Comparison of ENCODE assay signal across 8 cellular contexts in the genomic region with DNA sequence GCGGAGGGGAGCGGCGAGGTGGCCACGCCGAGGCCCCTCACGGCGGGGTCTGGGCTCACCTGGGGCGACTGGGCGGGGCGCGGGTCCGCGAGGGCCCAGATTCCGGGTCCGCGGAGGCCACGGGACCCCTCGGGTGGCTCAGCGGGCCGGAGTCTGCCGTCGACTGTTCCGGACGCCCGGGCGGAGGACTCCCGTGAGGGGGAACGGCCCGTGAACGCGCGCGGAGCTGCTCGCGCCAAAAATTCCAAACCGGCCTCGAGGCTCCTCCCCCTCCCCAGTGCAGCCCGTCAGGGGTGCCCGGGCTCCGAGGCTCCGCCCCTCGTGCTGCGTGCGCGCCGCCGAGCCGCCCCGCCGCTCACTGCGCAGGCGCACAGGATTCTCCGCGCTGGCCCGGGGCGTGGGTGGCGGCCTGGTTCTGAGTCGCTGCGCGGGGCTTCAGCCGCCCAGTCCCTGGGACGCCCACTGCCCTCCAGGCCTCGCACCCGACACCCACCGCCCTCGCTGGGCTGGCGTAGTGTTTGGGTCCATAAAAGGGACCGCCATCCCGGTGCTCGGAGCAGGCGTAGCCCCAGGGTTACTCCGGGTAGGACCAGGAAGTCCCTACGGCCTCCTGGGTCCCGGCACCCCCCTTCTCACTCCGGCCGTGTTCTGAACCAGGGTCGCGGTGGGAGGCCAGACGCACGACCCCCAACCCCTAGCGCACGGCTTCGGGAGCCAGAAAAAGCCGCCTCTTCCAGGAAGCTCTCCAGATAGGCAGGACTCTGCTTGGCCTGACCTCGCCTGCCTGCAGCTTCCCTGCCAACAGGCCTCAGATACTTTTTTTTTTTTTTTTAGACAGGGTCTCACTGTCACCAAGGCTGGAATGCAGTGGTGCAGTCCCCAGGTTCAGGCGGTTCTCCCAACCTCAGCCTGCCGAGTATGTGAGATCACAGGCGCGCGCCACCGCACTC. TPM values are rescaled to one million over a fixed set of nuclear protein-coding genes. Genes with fewer than 3 reads are reported as not detected.
DNase-seq lines count a peak whose midpoint lies in the region; ATAC-seq lines count a peak whose summit lies in the region.

Gene PKMYT1, minus strand, starts transcription at position 220 of the 950 bp plus-strand sequence. CDS start 789 bp downstream, outside the sequence.

- H3K27me3 Mint-ChIP-seq in activated T-helper 1 cell treated with anti-CD3 and anti-CD28 coated beads, Interleukin-12 subunit alpha, Interleukin-12 subunit beta, Interleukin-2, Interleukin-4 antibody, amounts not matched to agents 30 ng/mL and 10 ng/mL and 1 ng/mL, durations not matched to agents 14 hours and 24 hours and 36 hours (ENCODE audit: insufficient read depth): peaks cover 4% of the 10 kb centered on the region
- H3K27me3 Mint-ChIP-seq in naive B cell: peaks cover 0 to 4% (median 0%) of the 10 kb centered on the region in 3 donors

- H3K9me3 Mint-ChIP-seq in activated T-helper 1 cell treated with anti-CD3 and anti-CD28 coated beads, Interleukin-12 subunit alpha, Interleukin-12 subunit beta, Interleukin-2, Interleukin-4 antibody, amounts not matched to agents 30 ng/mL and 10 ng/mL and 1 ng/mL, durations not matched to agents 14 hours and 24 hours and 36 hours: no peaks in the 10 kb centered on the region
- no peaks in the 10 kb centered on the region for H3K9me3 Mint-ChIP-seq in naive B cell
- H3K9me3 Mint-ChIP-seq in stimulated activated effector memory CD8-positive, alpha-beta T cell treated with anti-CD3 and anti-CD28 coated beads, Interleukin-12 subunit alpha, Interleukin-12 subunit beta, amount 100 ng/mL, for 72 hours: no peaks in the 10 kb centered on the region

- H3K4me3 Mint-ChIP-seq in activated T-helper 1 cell treated with anti-CD3 and anti-CD28 coated beads, Interleukin-12 subunit alpha, Interleukin-12 subunit beta, Interleukin-2, Interleukin-4 antibody, amounts not matched to agents 30 ng/mL and 10 ng/mL and 1 ng/mL, durations not matched to agents 14 hours and 24 hours and 36 hours: peak within 1 kb of the TSS; percentile 91
- H3K4me3 Mint-ChIP-seq in naive B cell: peak within 1 kb of the TSS; percentile 78 to 93 (median 84)
- peak within 1 kb of the TSS; percentile 81 for H3K4me3 Mint-ChIP-seq in stimulated activated effector memory CD8-positive, alpha-beta T cell treated with anti-CD3 and anti-CD28 coated beads, Interleukin-12 subunit alpha, Interleukin-12 subunit beta, amount 100 ng/mL, for 72 hours

- peak within 1 kb of the TSS; percentile 87 for H3K27ac Mint-ChIP-seq in activated T-helper 1 cell treated with anti-CD3 and anti-CD28 coated beads, Interleukin-12 subunit alpha, Interleukin-12 subunit beta, Interleukin-2, Interleukin-4 antibody, amounts not matched to agents 30 ng/mL and 10 ng/mL and 1 ng/mL, durations not matched to agents 14 hours and 24 hours and 36 hours
- H3K27ac Mint-ChIP-seq in naive B cell: peak within 1 kb of the TSS in 5 of 6 donors; percentile 21 to 70 (median 39)
- peak within 1 kb of the TSS; percentile 90 for H3K27ac Mint-ChIP-seq in stimulated activated effector memory CD8-positive, alpha-beta T cell treated with anti-CD3 and anti-CD28 coated beads, Interleukin-12 subunit alpha, Interleukin-12 subunit beta, amount 100 ng/mL, for 72 hours

- DNase-seq in DMS53 treated with DMSO at 0.1 percent for 48 hours (lab: John Stamatoyannopoulos, UW; ENCODE audit: unreplicated experiment): peak; percentile 53
- peak; percentile 92 for DNase-seq in KBM-7
- DNase-seq in RKO (ENCODE audit: low spot score): peak; percentile 91
- peak; percentile 97 for DNase-seq in activated T-helper 1 cell treated with anti-CD3 and anti-CD28 coated beads, Interleukin-12 subunit alpha, Interleukin-12 subunit beta, Interleukin-2, Interleukin-4 antibody, amounts not matched to agents 30 ng/mL and 10 ng/mL and 1 ng/mL, durations not matched to agents 14 hours and 24 hours and 36 hours (ENCODE audit: low spot score)
- peak; percentile 75 for DNase-seq in fibroblast of gingiva (ENCODE audit: low read depth)
- peak; percentile 96 for DNase-seq in naive B cell
- DNase-seq in stimulated activated effector memory CD8-positive, alpha-beta T cell treated with anti-CD3 and anti-CD28 coated beads, Interleukin-12 subunit alpha, Interleukin-12 subunit beta, amount 100 ng/mL, for 72 hours (ENCODE audit: low spot score in 2 of 2): peak; percentile 99

- in situ Hi-C loops in KBM-7 (cut with MboI; ENCODE audit: low pct_unique_long_range_greater_than_20kb, low sequenced_read_pairs): no loop called here

- ATAC-seq in GM21717 (IDR thresholded peaks at IDR 0.05; ENCODE audit: unreplicated experiment) (peak; percentile 45), naive B cell (ENCODE audit: low read depth in 2 of 2) (peak; percentile 83 to 89)
- peak; percentile 85 for ATAC-seq in stimulated activated effector memory CD8-positive, alpha-beta T cell treated with anti-CD3 and anti-CD28 coated beads, Interleukin-12 subunit alpha, Interleukin-12 subunit beta, amount 100 ng/mL, for 72 hours

- peaks cover 4% of the 10 kb centered on the region for H3K4me1 Mint-ChIP-seq in activated T-helper 1 cell treated with anti-CD3 and anti-CD28 coated beads, Interleukin-12 subunit alpha, Interleukin-12 subunit beta, Interleukin-2, Interleukin-4 antibody, amounts not matched to agents 30 ng/mL and 10 ng/mL and 1 ng/mL, durations not matched to agents 14 hours and 24 hours and 36 hours (ENCODE audit: low read depth)
- H3K4me1 Mint-ChIP-seq in naive B cell: peaks cover 13 to 29% (median 23%) of the 10 kb centered on the region in 3 donors
- peaks cover 26% of the 10 kb centered on the region for H3K4me1 Mint-ChIP-seq in stimulated activated effector memory CD8-positive, alpha-beta T cell treated with anti-CD3 and anti-CD28 coated beads, Interleukin-12 subunit alpha, Interleukin-12 subunit beta, amount 100 ng/mL, for 72 hours

- no peaks in the 10 kb centered on the region for H3K36me3 Mint-ChIP-seq in activated T-helper 1 cell treated with anti-CD3 and anti-CD28 coated beads, Interleukin-12 subunit alpha, Interleukin-12 subunit beta, Interleukin-2, Interleukin-4 antibody, amounts not matched to agents 30 ng/mL and 10 ng/mL and 1 ng/mL, durations not matched to agents 14 hours and 24 hours and 36 hours (ENCODE audit: low read depth)
- H3K36me3 Mint-ChIP-seq in naive B cell: no peaks in the 10 kb centered on the region
- peaks cover 53% of the 10 kb centered on the region for H3K36me3 Mint-ChIP-seq in stimulated activated effector memory CD8-positive, alpha-beta T cell treated with anti-CD3 and anti-CD28 coated beads, Interleukin-12 subunit alpha, Interleukin-12 subunit beta, amount 100 ng/mL, for 72 hours

- intact Hi-C loops in activated T-helper 1 cell treated with anti-CD3 and anti-CD28 coated beads, Interleukin-12 subunit alpha, Interleukin-12 subunit beta, Interleukin-2, Interleukin-4 antibody, amounts not matched to agents 30 ng/mL and 10 ng/mL and 1 ng/mL, durations not matched to agents 14 hours and 24 hours and 36 hours (cut with micrococcal nuclease): loop anchor here (1.0 kb wide), 1 partner anchor 24 kb away; no protein-coding TSS in a partner anchor

RNA-seq across cellular contexts. Expression of gene PKMYT1, which starts in this region (rescaled TPM):
- total RNA-seq in activated T-helper 1 cell treated with anti-CD3 and anti-CD28 coated beads, Interleukin-12 subunit alpha, Interleukin-12 subunit beta, Interleukin-2, Interleukin-4 antibody, amounts not matched to agents 30 ng/mL and 10 ng/mL and 1 ng/mL, durations not matched to agents 14 hours and 24 hours and 36 hours: 151 and 152 TPM in 2 replicates
- polyA plus RNA-seq in naive B cell (ENCODE audit: low read depth in 6 of 6): under 1 TPM in 4 of 6 donors, not detected in 2; 0.45 to 0.88 (median 0.62) TPM

Comparison
In these comparisons a context has a peak if more than half of its experiments do, and no peak if none do; other contexts are left out.
1. Peak in every context shown above with its lines: DNase-seq and ATAC-seq.
2. Peak in DNase-seq and ATAC-seq in naive B cell; RNA of the gene not detected or under 1 TPM.
3. H3K27ac Mint-ChIP-seq: peak in every context shown above with its lines; median percentile 90 in stimulated activated effector memory CD8-positive, alpha-beta T cell treated with anti-CD3 and anti-CD28 coated beads, Interleukin-12 subunit alpha, Interleukin-12 subunit beta, amount 100 ng/mL, for 72 hours; 87 in activated T-helper 1 cell treated with anti-CD3 and anti-CD28 coated beads, Interleukin-12 subunit alpha, Interleukin-12 subunit beta, Interleukin-2, Interleukin-4 antibody, amounts not matched to agents 30 ng/mL and 10 ng/mL and 1 ng/mL, durations not matched to agents 14 hours and 24 hours and 36 hours; 39 in naive B cell.